Comparison of ENCODE assay signal across 9 cellular contexts in the genomic region with DNA sequence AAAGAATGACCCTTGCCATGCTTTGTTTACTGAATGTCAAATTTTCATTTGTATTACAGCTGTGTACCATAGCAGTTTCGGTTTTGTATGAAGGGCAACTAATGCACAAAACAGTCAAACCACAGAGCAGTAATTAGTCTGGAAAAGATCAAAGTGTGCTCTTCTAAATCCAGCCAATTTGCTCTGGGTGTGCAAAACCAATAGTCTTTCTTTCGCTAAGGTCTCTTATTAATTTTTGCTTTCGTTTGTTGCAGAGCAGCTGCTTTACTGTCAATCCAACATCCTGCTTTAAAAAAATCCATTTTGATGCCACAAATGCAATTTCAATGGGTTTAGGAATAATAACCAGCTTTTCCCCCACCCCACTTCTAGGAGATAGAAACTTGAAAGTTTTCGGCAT.
DNase-seq lines count a peak whose midpoint lies in the region; ATAC-seq and TF ChIP-seq lines count a peak whose summit lies in the region.
"Had no signal": no experiment of that assay in that cellular context is flagged by ENCODE, and none has a peak within 500 bp of the region (broad histone marks: within the 10 kb centered on the region; RNA-seq: fewer than 3 reads in every experiment).

No MANE protein-coding gene starts in this region.

- TF ChIP-seq EP300 in stomach (IDR thresholded peaks at IDR 0.05), result no peak

- H3K9me3 ChIP-seq in OCI-LY7 (ENCODE audit: low read length) (no peaks in the 10 kb centered on the region), stomach (no peaks in the 10 kb centered on the region)

- no peaks in the 10 kb centered on the region for H3K36me3 ChIP-seq in OCI-LY7 (ENCODE audit: insufficient read depth, low read length)
- no peaks in the 10 kb centered on the region for H3K36me3 ChIP-seq in stomach

- TF ChIP-seq CTCF in activated CD8-positive, alpha-beta T cell treated with anti-CD3 and anti-CD28 coated beads for 36 hours (IDR thresholded peaks at IDR 0.05), result no peak
- TF ChIP-seq CTCF in OCI-LY7 (conservative IDR thresholded peaks at IDR 0.05; ENCODE audit: low read length) (no peak), stomach (IDR thresholded peaks at IDR 0.05) (no peak)

- H3K9me3 Mint-ChIP-seq in activated CD8-positive, alpha-beta T cell treated with anti-CD3 and anti-CD28 coated beads, Interleukin-2, amount 10 ng/mL, durations not matched to agents 7 days and 5 days (ENCODE audit: insufficient read depth), result no peaks in the 10 kb centered on the region
- H3K9me3 Mint-ChIP-seq in activated CD8-positive, alpha-beta T cell treated with anti-CD3 and anti-CD28 coated beads for 36 hours, result no peaks in the 10 kb centered on the region
- H3K9me3 Mint-ChIP-seq in stimulated activated effector memory CD8-positive, alpha-beta T cell treated with anti-CD3 and anti-CD28 coated beads, Interleukin-12 subunit alpha, Interleukin-12 subunit beta, amount 100 ng/mL, for 72 hours, result no peaks in the 10 kb centered on the region

- no peaks in the 10 kb centered on the region for H3K27me3 Mint-ChIP-seq in activated CD8-positive, alpha-beta T cell treated with anti-CD3 and anti-CD28 coated beads, Interleukin-2, amount 10 ng/mL, durations not matched to agents 7 days and 5 days (ENCODE audit: low read depth)
- H3K27me3 Mint-ChIP-seq in activated CD8-positive, alpha-beta T cell treated with anti-CD3 and anti-CD28 coated beads for 36 hours, result peaks cover 7% of the 10 kb centered on the region

- CTCF ChIA-PET in activated CD8-positive, alpha-beta T cell treated with anti-CD3 and anti-CD28 coated beads, Interleukin-2, amount 10 ng/mL, durations not matched to agents 7 days and 5 days (lab: Charles Lee), result interaction anchor here (1.1 to 2.6 kb wide), 3 partner anchors 57 to 129 kb away, joined by 3 to 10 read pairs (median 6); no protein-coding TSS in a partner anchor
- CTCF ChIA-PET in activated CD8-positive, alpha-beta T cell treated with anti-CD3 and anti-CD28 coated beads for 36 hours (lab: Charles Lee), result interaction anchor here (0.6 to 1.5 kb wide), 3 partner anchors 16 to 129 kb away, joined by 3 to 4 read pairs (median 3); no protein-coding TSS in a partner anchor
- CTCF ChIA-PET in OCI-LY7 (lab: Charles Lee; ENCODE audit: unreplicated experiment), result no interaction called here

- no peaks in the 10 kb centered on the region for H3K9me2 ChIP-seq in OCI-LY7 (ENCODE audit: insufficient read depth, low read length)

- H2AFZ ChIP-seq in OCI-LY7 (ENCODE audit: low read length), result peak overlapping the region; percentile 18; the same call in 1 of the 2 replicates

- no peak for TF ChIP-seq POLR2A in stomach (IDR thresholded peaks at IDR 0.05)

- H3K27ac ChIP-seq in OCI-LY7 (ENCODE audit: low read depth, low read length, poor library complexity, severe bottlenecking), result no peak overlapping the region
- H3K27ac ChIP-seq in substantia nigra (ENCODE audit: low read depth, low read length, poor library complexity, severe bottlenecking), result peak overlapping the region; percentile 49
- no peak overlapping the region for H3K27ac ChIP-seq in stomach

- H3K4me3 ChIP-seq in OCI-LY7 (ENCODE audit: low read depth, low read length, poor library complexity, severe bottlenecking) (no peak overlapping the region), stomach (no peak overlapping the region)

- ATAC-seq in activated CD8-positive, alpha-beta T cell treated with anti-CD3 and anti-CD28 coated beads, Interleukin-2, amount 10 ng/mL, durations not matched to agents 7 days and 5 days, result no peak
- no peak for ATAC-seq in activated CD8-positive, alpha-beta T cell treated with anti-CD3 and anti-CD28 coated beads for 36 hours
- peak; percentile 77 for ATAC-seq in HG02642 (IDR thresholded peaks at IDR 0.05; ENCODE audit: poor library complexity, unreplicated experiment)
- no peak for ATAC-seq in stimulated activated effector memory CD8-positive, alpha-beta T cell treated with anti-CD3 and anti-CD28 coated beads, Interleukin-12 subunit alpha, Interleukin-12 subunit beta, amount 100 ng/mL, for 72 hours

- DNase-seq in activated CD8-positive, alpha-beta T cell treated with anti-CD3 and anti-CD28 coated beads, Interleukin-2, amount 10 ng/mL, durations not matched to agents 7 days and 5 days, result no peak
- DNase-seq in activated CD8-positive, alpha-beta T cell treated with anti-CD3 and anti-CD28 coated beads for 36 hours, result no peak
- no peak for DNase-seq in OCI-LY7 (ENCODE audit: low spot score)
- DNase-seq in substantia nigra (lab: John Stamatoyannopoulos, UW), result no peak
- DNase-seq in stimulated activated effector memory CD8-positive, alpha-beta T cell treated with anti-CD3 and anti-CD28 coated beads, Interleukin-12 subunit alpha, Interleukin-12 subunit beta, amount 100 ng/mL, for 72 hours (ENCODE audit: low spot score in 2 of 2), result no peak
- DNase-seq in stomach, result no peak
- DNase-seq in central memory CD4-positive, alpha-beta T cell, result no peak
- DNase-seq: activated CD8-positive, alpha-beta memory T cell treated with anti-CD3 and anti-CD28 coated beads for 24 hours had no signal

- no TSS peak for BruUV-seq in OCI-LY7 (replicated peaks; lab: Mats Ljungman, UMichigan)

- peaks cover 18% of the 10 kb centered on the region for H3K4me1 Mint-ChIP-seq in activated CD8-positive, alpha-beta T cell treated with anti-CD3 and anti-CD28 coated beads, Interleukin-2, amount 10 ng/mL, durations not matched to agents 7 days and 5 days (ENCODE audit: low read depth)
- H3K4me1 Mint-ChIP-seq in activated CD8-positive, alpha-beta T cell treated with anti-CD3 and anti-CD28 coated beads for 36 hours (ENCODE audit: low read depth), result peaks cover 5% of the 10 kb centered on the region
- H3K4me1 Mint-ChIP-seq in stimulated activated effector memory CD8-positive, alpha-beta T cell treated with anti-CD3 and anti-CD28 coated beads, Interleukin-12 subunit alpha, Interleukin-12 subunit beta, amount 100 ng/mL, for 72 hours, result no peaks in the 10 kb centered on the region

- 19 to 37% (median 25%) methylated on average over 4 of the region's 4 CpGs for WGBS in stomach, 5 donors

- POLR2A ChIA-PET in activated CD8-positive, alpha-beta T cell treated with anti-CD3 and anti-CD28 coated beads, Interleukin-2, amount 10 ng/mL, durations not matched to agents 7 days and 5 days (lab: Charles Lee), result no interaction called here
- POLR2A ChIA-PET in activated CD8-positive, alpha-beta T cell treated with anti-CD3 and anti-CD28 coated beads for 36 hours (lab: Charles Lee), result interaction anchor here (0.7 kb wide), 2 partner anchors 10 to 83 kb away, joined by 3 read pairs; no protein-coding TSS in a partner anchor
- POLR2A ChIA-PET in OCI-LY7 (lab: Charles Lee), result no interaction called here

- no peaks in the 10 kb centered on the region for H3K4me1 ChIP-seq in OCI-LY7 (ENCODE audit: insufficient read depth, low read length, poor library complexity, severe bottlenecking)
- no peaks in the 10 kb centered on the region for H3K4me1 ChIP-seq in stomach

- H3K4me3 Mint-ChIP-seq in activated CD8-positive, alpha-beta T cell treated with anti-CD3 and anti-CD28 coated beads, Interleukin-2, amount 10 ng/mL, durations not matched to agents 7 days and 5 days, result peak overlapping the region; percentile 25
- no peak overlapping the region for H3K4me3 Mint-ChIP-seq in activated CD8-positive, alpha-beta T cell treated with anti-CD3 and anti-CD28 coated beads for 36 hours
- H3K4me3 Mint-ChIP-seq in stimulated activated effector memory CD8-positive, alpha-beta T cell treated with anti-CD3 and anti-CD28 coated beads, Interleukin-12 subunit alpha, Interleukin-12 subunit beta, amount 100 ng/mL, for 72 hours, result no peak overlapping the region

- peak overlapping the region; percentile 16 for H3K4me2 ChIP-seq in OCI-LY7 (ENCODE audit: low read length)

- H3K27me3 ChIP-seq in stomach, result no peaks in the 10 kb centered on the region

- H3K27ac Mint-ChIP-seq in activated CD8-positive, alpha-beta T cell treated with anti-CD3 and anti-CD28 coated beads, Interleukin-2, amount 10 ng/mL, durations not matched to agents 7 days and 5 days, result no peak overlapping the region
- H3K27ac Mint-ChIP-seq in activated CD8-positive, alpha-beta T cell treated with anti-CD3 and anti-CD28 coated beads for 36 hours, result no peak overlapping the region
- no peak overlapping the region for H3K27ac Mint-ChIP-seq in stimulated activated effector memory CD8-positive, alpha-beta T cell treated with anti-CD3 and anti-CD28 coated beads, Interleukin-12 subunit alpha, Interleukin-12 subunit beta, amount 100 ng/mL, for 72 hours

- H4K20me1 ChIP-seq in OCI-LY7 (ENCODE audit: insufficient read depth, low read length), result no peaks in the 10 kb centered on the region

- intact Hi-C loops in activated CD8-positive, alpha-beta T cell treated with anti-CD3 and anti-CD28 coated beads for 36 hours (cut with micrococcal nuclease), result no loop called here
- intact Hi-C loops in OCI-LY7 (cut with micrococcal nuclease; ENCODE audit: unreplicated experiment) (no loop called here), stomach (cut with DNase I; ENCODE audit: low total_unique reads) (no loop called here)

- H3K36me3 Mint-ChIP-seq in activated CD8-positive, alpha-beta T cell treated with anti-CD3 and anti-CD28 coated beads, Interleukin-2, amount 10 ng/mL, durations not matched to agents 7 days and 5 days (ENCODE audit: low read depth), result no peaks in the 10 kb centered on the region
- no peaks in the 10 kb centered on the region for H3K36me3 Mint-ChIP-seq in activated CD8-positive, alpha-beta T cell treated with anti-CD3 and anti-CD28 coated beads for 36 hours (ENCODE audit: low read depth)
- no peaks in the 10 kb centered on the region for H3K36me3 Mint-ChIP-seq in stimulated activated effector memory CD8-positive, alpha-beta T cell treated with anti-CD3 and anti-CD28 coated beads, Interleukin-12 subunit alpha, Interleukin-12 subunit beta, amount 100 ng/mL, for 72 hours

- no peaks in the 10 kb centered on the region for H3K79me2 ChIP-seq in OCI-LY7 (ENCODE audit: insufficient read depth, low read depth, low read length)
